Comparison of ENCODE assay signal across 15 cellular contexts in genomic region chr16:57637424-57637823, GRCh38. TPM values are rescaled to one million over a fixed set of nuclear protein-coding genes. Genes with fewer than 3 reads are reported as not detected.
DNase-seq lines count a peak whose midpoint lies in the region; ATAC-seq and TF ChIP-seq lines count a peak whose summit lies in the region.
"Had no signal": no experiment of that assay in that cellular context is flagged by ENCODE, and none has a peak within 500 bp of the region (broad histone marks: within the 10 kb centered on the region; RNA-seq: fewer than 3 reads in every experiment).

No MANE protein-coding gene starts in this region.

- TF ChIP-seq POLR2A in uterus (IDR thresholded peaks at IDR 0.05) = no peak

- peak; percentile 54 to 87 (median 77) for ATAC-seq in heart right ventricle

- H2BK15ac ChIP-seq in neuronal stem cell (ENCODE audit: low read length) = no peak overlapping the region

- POLR2A ChIA-PET in activated CD4-positive, alpha-beta T cell treated with anti-CD3 and anti-CD28 coated beads, Interleukin-2, amount 10 ng/mL, durations not matched to agents 7 days and 5 days (lab: Charles Lee) = interaction anchor here (1.0 kb wide), 1 partner anchor 91 kb away, joined by 4 read pairs; no protein-coding TSS in a partner anchor

- H4K91ac ChIP-seq in neuronal stem cell (ENCODE audit: low read depth, low read length, poor library complexity) = peak overlapping the region; percentile 77

- peaks cover 0 to 11% (median 0%) of the 10 kb centered on the region in 7 donors for H3K27me3 ChIP-seq in heart right ventricle
- H3K27me3 ChIP-seq in neuronal stem cell (ENCODE audit: control insufficient read depth in 3 of 3, insufficient read depth in 3 of 3, low read depth in 1 of 3, low read length in 3 of 3) = no peaks in the 10 kb centered on the region
- H3K27me3 ChIP-seq in uterus = no peaks in the 10 kb centered on the region

- H2BK120ac ChIP-seq in neuronal stem cell (ENCODE audit: low read depth, low read length) = peak overlapping the region; percentile 0

- H3K4me1 ChIP-seq in heart right ventricle (peaks cover 16 to 97% (median 78%) of the 10 kb centered on the region in 9 donors), neuronal stem cell (ENCODE audit: control insufficient read depth in 2 of 2, insufficient read depth in 1 of 2, low read depth in 1 of 2, low read length in 2 of 2) (peaks cover 36 to 53% of the 10 kb centered on the region in 2 donors), uterus (no peaks in the 10 kb centered on the region)

- no peaks in the 10 kb centered on the region for H3K9me3 Mint-ChIP-seq in activated CD4-positive, alpha-beta T cell treated with anti-CD3 and anti-CD28 coated beads, Interleukin-2, amount 10 ng/mL, durations not matched to agents 7 days and 5 days
- peaks cover 0 to 3% (median 0%) of the 10 kb centered on the region in 7 donors for H3K9me3 Mint-ChIP-seq in CD14-positive monocyte

- H3K79me1 ChIP-seq in neuronal stem cell (ENCODE audit: low read depth, low read length) = peaks cover 7% of the 10 kb centered on the region

- peaks cover 0 to 5% (median 0%) of the 10 kb centered on the region in 9 donors for H3K36me3 ChIP-seq in heart right ventricle
- no peaks in the 10 kb centered on the region for H3K36me3 ChIP-seq in neuronal stem cell (replicated peaks in 1 of 2; ENCODE audit: control insufficient read depth in 2 of 2, insufficient read depth in 2 of 2, low read length in 2 of 2)
- H3K36me3 ChIP-seq in uterus = no peaks in the 10 kb centered on the region

- H3K36me3 Mint-ChIP-seq in activated CD4-positive, alpha-beta T cell treated with anti-CD3 and anti-CD28 coated beads, Interleukin-2, amount 10 ng/mL, durations not matched to agents 7 days and 5 days (ENCODE audit: low read depth) = no peaks in the 10 kb centered on the region
- no peaks in the 10 kb centered on the region for H3K36me3 Mint-ChIP-seq in CD14-positive monocyte

- peaks cover 2% of the 10 kb centered on the region for H3K4me1 Mint-ChIP-seq in activated CD4-positive, alpha-beta T cell treated with anti-CD3 and anti-CD28 coated beads, Interleukin-2, amount 10 ng/mL, durations not matched to agents 7 days and 5 days
- peaks cover 13% of the 10 kb centered on the region for H3K4me1 Mint-ChIP-seq in CD14-positive monocyte

- H2BK12ac ChIP-seq in neuronal stem cell (ENCODE audit: low read length) = no peak overlapping the region

- peak overlapping the region; percentile 70 for H4K8ac ChIP-seq in neuronal stem cell (ENCODE audit: low read depth, low read length)

- H3K9me3 ChIP-seq in heart right ventricle (no peaks in the 10 kb centered on the region), neuronal stem cell (replicated peaks in 1 of 2; ENCODE audit: control insufficient read depth in 2 of 2, insufficient read depth in 1 of 2, low read depth in 1 of 2, low read length in 2 of 2) (no peaks in the 10 kb centered on the region), uterus (no peaks in the 10 kb centered on the region)

- H3K4me3 ChIP-seq in heart right ventricle (peak overlapping the region in 3 of 10 donors; percentile 3 to 25 (median 21)), neuronal stem cell (ENCODE audit: low read length in 2 of 2) (no peak overlapping the region), uterus (no peak overlapping the region)
- H3K4me3 ChIP-seq: coronary artery had no signal

- no peak overlapping the region for H3K14ac ChIP-seq in neuronal stem cell (ENCODE audit: low read length)

- H2AFZ ChIP-seq in neuronal stem cell (ENCODE audit: low read length) = peak overlapping the region; percentile 76

- no peak overlapping the region for H3K4me3 Mint-ChIP-seq in activated CD4-positive, alpha-beta T cell treated with anti-CD3 and anti-CD28 coated beads, Interleukin-2, amount 10 ng/mL, durations not matched to agents 7 days and 5 days
- H3K4me3 Mint-ChIP-seq in CD14-positive monocyte = peak overlapping the region in 1 of 2 donors; percentile 23

- peak overlapping the region; percentile 89 for H3K18ac ChIP-seq in neuronal stem cell (ENCODE audit: low read length)

- H3K27ac Mint-ChIP-seq in activated CD4-positive, alpha-beta T cell treated with anti-CD3 and anti-CD28 coated beads, Interleukin-2, amount 10 ng/mL, durations not matched to agents 7 days and 5 days = peak overlapping the region; percentile 19
- H3K27ac Mint-ChIP-seq in CD14-positive monocyte = peak overlapping the region in 1 of 7 donors; percentile 50

- H2BK5ac ChIP-seq in neuronal stem cell (ENCODE audit: low read length) = peak overlapping the region; percentile 68

- peaks cover 27% of the 10 kb centered on the region for H3K27me3 Mint-ChIP-seq in activated CD4-positive, alpha-beta T cell treated with anti-CD3 and anti-CD28 coated beads, Interleukin-2, amount 10 ng/mL, durations not matched to agents 7 days and 5 days
- peaks cover 39 to 72% (median 40%) of the 10 kb centered on the region in 3 donors for H3K27me3 Mint-ChIP-seq in CD14-positive monocyte (ENCODE audit: low read depth in 3 of 3)

- H3K9ac ChIP-seq in neuronal stem cell (ENCODE audit: low read depth, low read length, poor library complexity) = peak overlapping the region; percentile 54

- H3K4ac ChIP-seq in neuronal stem cell (ENCODE audit: low read length) = no peak overlapping the region

- no peak for TF ChIP-seq CTCF in heart right ventricle (IDR thresholded peaks at IDR 0.05)
- no peak for TF ChIP-seq CTCF in uterus (IDR thresholded peaks at IDR 0.05)
- TF ChIP-seq CTCF in CD14-positive monocyte (IDR thresholded peaks at IDR 0.05) = no peak

- intact Hi-C loops in heart right ventricle (cut with DNase I) (no loop called here), uterus (cut with DNase I; ENCODE audit: low total_unique reads) (no loop called here), CD14-positive monocyte (cut with micrococcal nuclease) (no loop called here)

- H2AK5ac ChIP-seq in neuronal stem cell (ENCODE audit: low read depth, low read length) = peak overlapping the region; percentile 64

- H3K23ac ChIP-seq in neuronal stem cell (ENCODE audit: low read depth, low read length, poor library complexity) = no peak overlapping the region

- DNase-seq in activated CD4-positive, alpha-beta T cell treated with anti-CD3 and anti-CD28 coated beads, Interleukin-2, amount 10 ng/mL, durations not matched to agents 7 days and 5 days = no peak
- no peak for DNase-seq in activated CD4-positive, alpha-beta T cell treated with anti-CD3 and anti-CD28 coated beads, Interleukin-2, amount 50 U/mL, for 1 hour
- DNase-seq in heart right ventricle = peak; percentile 68 to 69
- DNase-seq in neuronal stem cell (ENCODE audit: low spot score) = peak; percentile 40
- peak in 1 of 2 donors; percentile 58 for DNase-seq in uterus
- no peak for DNase-seq in CD14-positive monocyte (ENCODE audit: low spot score)
- no peak for DNase-seq in NOMO-1 treated with dmso at 0.1 percent for 144 hours (lab: John Stamatoyannopoulos, UW; ENCODE audit: unreplicated experiment)
- no peak for DNase-seq in DMS53 (lab: John Stamatoyannopoulos, UW)
- DNase-seq: ACHN; activated CD4-positive, alpha-beta T cell treated with anti-CD3 and anti-CD28 coated beads for 1 hour; MV-4-11; NCI-H526 had no signal

- H3K27ac ChIP-seq in heart right ventricle = peak overlapping the region; percentile 67 to 92 (median 84)
- peak overlapping the region; percentile 96 for H3K27ac ChIP-seq in neuronal stem cell (replicated peaks; ENCODE audit: low read length)
- H3K27ac ChIP-seq in uterus = peak overlapping the region; percentile 65 to 72

- 34 to 36% methylated on average over 8 of the region's 8 CpGs for WGBS in heart right ventricle, 2 donors
- no CpG with 5 or more reads among the region's 8 CpGs for WGBS in neuronal stem cell (ENCODE audit: extremely low coverage in 2 of 2, insufficient read length in 2 of 2, insufficient replicate concordance in 1 of 2), 2 donors

- CTCF ChIA-PET in activated CD4-positive, alpha-beta T cell treated with anti-CD3 and anti-CD28 coated beads, Interleukin-2, amount 10 ng/mL, durations not matched to agents 7 days and 5 days (lab: Charles Lee) = interaction anchor here (0.9 to 7.9 kb wide), 3 partner anchors 11 to 61 kb away, joined by 3 to 62 read pairs (median 10); no protein-coding TSS in a partner anchor

- H3K4me2 ChIP-seq in neuronal stem cell (ENCODE audit: insufficient read depth, low read length, poor library complexity, severe bottlenecking) = no peak overlapping the region

RNA-seq across cellular contexts. Expression of gene ADGRG1, which starts 9.0 kb away (rescaled TPM):
- 1 to 10 TPM; 2.2 to 2.9 TPM for total RNA-seq in activated CD4-positive, alpha-beta T cell treated with anti-CD3 and anti-CD28 coated beads, Interleukin-2, amount 10 ng/mL, durations not matched to agents 7 days and 5 days
- total RNA-seq in heart right ventricle (10 to 100 TPM; 11.1 to 46.3 (median 18.5) TPM), uterus (10 to 100 TPM in 1 of 4 donors, 1 to 10 TPM in 3; 6.5 to 87.0 (median 7.8) TPM)
- polyA plus RNA-seq in heart right ventricle (10 to 100 TPM; 19.2 to 27.7 TPM), CD14-positive monocyte (under 1 TPM; 0.08 to 0.39 TPM)
- 127 TPM for polyA plus RNA-seq in neuronal stem cell (2013, experiment 1 of 2)
- 124 TPM for polyA plus RNA-seq in neuronal stem cell (2013, experiment 2 of 2)

RNA-seq across cellular contexts. Expression of gene ADGRG3, which starts 30.7 kb away (rescaled TPM):
- total RNA-seq in activated CD4-positive, alpha-beta T cell treated with anti-CD3 and anti-CD28 coated beads, Interleukin-2, amount 10 ng/mL, durations not matched to agents 7 days and 5 days = not detected
- 1 to 10 TPM in 2 of 10 donors, under 1 TPM in 6, not detected in 2; 0.29 to 2.4 (median 0.65) TPM for total RNA-seq in heart right ventricle
- polyA plus RNA-seq in heart right ventricle = under 1 TPM; 0.22 to 0.57 TPM
- polyA plus RNA-seq in neuronal stem cell (2013, experiment 1 of 2) = 0.25 TPM
- 0.33 TPM for polyA plus RNA-seq in neuronal stem cell (2013, experiment 2 of 2)
- 1 to 10 TPM in 3 of 4 donors, not detected in 1; 1.0 to 3.2 (median 2.5) TPM for total RNA-seq in uterus
- polyA plus RNA-seq in CD14-positive monocyte = under 1 TPM in 1 of 2 donors, not detected in 1; 0.41 TPM
- total RNA-seq: myocyte had no signal

RNA-seq across cellular contexts. Expression of gene DRC7, which starts 57.2 kb away (rescaled TPM):
- not detected for total RNA-seq in activated CD4-positive, alpha-beta T cell treated with anti-CD3 and anti-CD28 coated beads, Interleukin-2, amount 10 ng/mL, durations not matched to agents 7 days and 5 days
- total RNA-seq in heart right ventricle (under 1 TPM in 1 of 10 donors, not detected in 9; 0.09 TPM), uterus (1 to 10 TPM in 1 of 4 donors, under 1 TPM in 1, not detected in 2; 0.18 to 5.4 TPM)
- polyA plus RNA-seq in heart right ventricle (not detected), CD14-positive monocyte (under 1 TPM in 1 of 2 donors, not detected in 1; 0.11 TPM)
- polyA plus RNA-seq in neuronal stem cell (2013, experiment 1 of 2) = 0.28 TPM
- polyA plus RNA-seq in neuronal stem cell (2013, experiment 2 of 2) = 0.21 TPM
- total RNA-seq: glomerular endothelial cell, myocyte had no signal

Comparison
In these comparisons a context has a peak if more than half of its experiments do, and no peak if none do; other contexts are left out.
1. DNase-seq: peak in heart right ventricle (2 of 2) and neuronal stem cell (single experiment); none in activated CD4-positive, alpha-beta T cell treated with anti-CD3 and anti-CD28 coated beads, Interleukin-2, amount 10 ng/mL, durations not matched to agents 7 days and 5 days (single experiment), activated CD4-positive, alpha-beta T cell treated with anti-CD3 and anti-CD28 coated beads, Interleukin-2, amount 50 U/mL, for 1 hour (single experiment), CD14-positive monocyte (single experiment), NOMO-1 treated with dmso at 0.1 percent for 144 hours (single experiment) and DMS53 (single experiment).
2. Peak in every context shown above with its lines, with median percentiles within 50 percentile points of each other: H3K27ac ChIP-seq.